In the genomic region with DNA sequence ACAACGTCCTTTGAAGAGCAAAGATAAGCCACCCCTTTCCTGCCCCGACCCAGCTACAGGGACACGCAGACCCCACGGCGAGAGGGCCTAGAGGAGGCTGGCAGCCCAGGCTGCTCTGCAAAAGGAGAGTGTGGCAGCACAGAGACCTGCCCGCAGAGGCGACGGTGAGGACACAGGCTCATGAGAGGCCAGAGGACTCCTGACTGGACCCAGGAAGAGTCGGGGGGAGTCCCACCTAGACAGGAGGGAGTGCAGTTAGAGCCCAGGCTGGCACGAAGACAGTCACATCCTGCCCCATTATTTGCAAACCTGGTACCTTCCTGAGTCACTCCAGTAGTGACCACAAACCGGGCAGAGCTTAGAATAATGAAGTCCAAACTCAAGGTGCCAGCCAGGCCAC, we compare ENCODE assay signal across 34 cellular contexts.
"Had no signal": no experiment of that assay in that cellular context is flagged by ENCODE, and none has a peak within 500 bp of the region (broad histone marks: within the 10 kb centered on the region; RNA-seq: fewer than 3 reads in every experiment).

No MANE protein-coding gene starts in this region.

- H3K9ac ChIP-seq: KMS-11 had no signal

- H3K4me2 ChIP-seq: KMS-11, PC-9 had no signal

- H3K4me3 Mint-ChIP-seq: activated CD4-positive, alpha-beta memory T cell treated with anti-CD3 and anti-CD28 coated beads, Interleukin-2, amount 10 ng/mL, durations not matched to agents 7 days and 5 days; activated CD8-positive, alpha-beta memory T cell treated with anti-CD3 and anti-CD28 coated beads, Interleukin-2, amount 10 ng/mL, durations not matched to agents 7 days and 5 days; activated naive CD8-positive, alpha-beta T cell treated with anti-CD3 and anti-CD28 coated beads for 36 hours; activated T-cell treated with anti-CD3 and anti-CD28 coated beads, Interleukin-2, amount 50 U/mL, for 72 hours; activated T-helper 17 cell treated with anti-CD3 and anti-CD28 coated beads, Interleukin-2, amount 50 U/mL, for 72 hours had no signal

- H3K4me3 ChIP-seq: PC-9 had no signal

- ATAC-seq: activated CD8-positive, alpha-beta memory T cell treated with anti-CD3 and anti-CD28 coated beads, Interleukin-2, amount 10 ng/mL, durations not matched to agents 7 days and 5 days; activated T-cell treated with anti-CD3 and anti-CD28 coated beads, Interleukin-2, amount 50 U/mL, for 72 hours; activated T-helper 17 cell treated with anti-CD3 and anti-CD28 coated beads, Interleukin-2, amount 50 U/mL, for 72 hours had no signal

- H3K36me3 ChIP-seq: brain microvascular endothelial cell, WERI-Rb-1 had no signal

- H3K27me3 ChIP-seq: brain microvascular endothelial cell had no signal

- H3K4me1 Mint-ChIP-seq: activated CD4-positive, alpha-beta memory T cell treated with anti-CD3 and anti-CD28 coated beads, Interleukin-2, amount 10 ng/mL, durations not matched to agents 7 days and 5 days; activated CD8-positive, alpha-beta memory T cell treated with anti-CD3 and anti-CD28 coated beads, Interleukin-2, amount 10 ng/mL, durations not matched to agents 7 days and 5 days; activated naive CD8-positive, alpha-beta T cell treated with anti-CD3 and anti-CD28 coated beads for 36 hours; activated T-helper 17 cell treated with anti-CD3 and anti-CD28 coated beads, Interleukin-2, amount 50 U/mL, for 72 hours had no signal

- DNase-seq: activated CD4-positive, alpha-beta memory T cell treated with anti-CD3 and anti-CD28 coated beads, Interleukin-2, amount 10 ng/mL, durations not matched to agents 7 days and 5 days; activated CD4-positive, alpha-beta T cell treated with anti-CD3 and anti-CD28 coated beads for 1 hour; activated CD4-positive, alpha-beta T cell treated with anti-CD3 and anti-CD28 coated beads for 48 hours; activated CD4-positive, CD25-positive, alpha-beta regulatory T cell; activated CD8-positive, alpha-beta memory T cell treated with anti-CD3 and anti-CD28 coated beads for 24 hours; activated CD8-positive, alpha-beta memory T cell treated with anti-CD3 and anti-CD28 coated beads, Interleukin-2, amount 10 ng/mL, durations not matched to agents 7 days and 5 days; activated CD8-positive, alpha-beta memory T cell treated with anti-CD3 and anti-CD28 coated beads, Interleukin-2, amount 50 U/mL, for 48 hours; activated effector memory CD4-positive, alpha-beta T cell treated with anti-CD3 and anti-CD28 coated beads, Interleukin-2, amount 50 U/mL, for 16 hours; activated naive CD4-positive, alpha-beta T cell; activated naive CD4-positive, alpha-beta T cell treated with anti-CD3 and anti-CD28 coated beads, Interleukin-2, amount 50 U/mL, for 16 hours; activated naive CD8-positive, alpha-beta T cell treated with anti-CD3 and anti-CD28 coated beads for 36 hours; activated T-cell treated with anti-CD3 and anti-CD28 coated beads, Interleukin-2, amount 50 U/mL, for 72 hours; amniotic stem cell; aorta; brain microvascular endothelial cell; central memory CD4-positive, alpha-beta T cell; NCI-H1092 treated with DMSO at 0.1 percent for 48 hours; NCI-H1417; NCI-H187 treated with DMSO at 0.1 percent for 48 hours; NCI-H2081; NCI-H2171 treated with DMSO at 0.1 percent for 48 hours; NCI-H226; NCI-H446 treated with DMSO at 0.1 percent for 48 hours; NCI-H524; NCI-H69; NCI-H82; PC-9; Right ventricle myocardium superior; SW 1271; T1000; WERI-Rb-1 had no signal

- H3K27me3 Mint-ChIP-seq: activated CD4-positive, alpha-beta memory T cell treated with anti-CD3 and anti-CD28 coated beads, Interleukin-2, amount 10 ng/mL, durations not matched to agents 7 days and 5 days; activated CD8-positive, alpha-beta memory T cell treated with anti-CD3 and anti-CD28 coated beads, Interleukin-2, amount 10 ng/mL, durations not matched to agents 7 days and 5 days; activated naive CD8-positive, alpha-beta T cell treated with anti-CD3 and anti-CD28 coated beads for 36 hours; activated T-helper 17 cell treated with anti-CD3 and anti-CD28 coated beads, Interleukin-2, amount 50 U/mL, for 72 hours had no signal

- H3K9me3 Mint-ChIP-seq: activated T-helper 17 cell treated with anti-CD3 and anti-CD28 coated beads, Interleukin-2, amount 50 U/mL, for 72 hours had no signal

- H3K27ac ChIP-seq: brain microvascular endothelial cell, KMS-11, PC-9, RWPE1, WERI-Rb-1 had no signal

- H3K27ac Mint-ChIP-seq: activated CD4-positive, alpha-beta memory T cell treated with anti-CD3 and anti-CD28 coated beads, Interleukin-2, amount 10 ng/mL, durations not matched to agents 7 days and 5 days; activated CD8-positive, alpha-beta memory T cell treated with anti-CD3 and anti-CD28 coated beads, Interleukin-2, amount 10 ng/mL, durations not matched to agents 7 days and 5 days; activated naive CD8-positive, alpha-beta T cell treated with anti-CD3 and anti-CD28 coated beads for 36 hours; activated T-cell treated with anti-CD3 and anti-CD28 coated beads, Interleukin-2, amount 50 U/mL, for 72 hours; activated T-helper 17 cell treated with anti-CD3 and anti-CD28 coated beads, Interleukin-2, amount 50 U/mL, for 72 hours had no signal

- H3K36me3 Mint-ChIP-seq: activated CD8-positive, alpha-beta memory T cell treated with anti-CD3 and anti-CD28 coated beads, Interleukin-2, amount 10 ng/mL, durations not matched to agents 7 days and 5 days; activated naive CD8-positive, alpha-beta T cell treated with anti-CD3 and anti-CD28 coated beads for 36 hours had no signal

- H2AFZ ChIP-seq: PC-9 had no signal
